In genomic region chrX:123590842-123591491, GRCh38 we compare ENCODE assay signal across 9 cellular contexts.
A peak's percentile ranks its signal among the peaks of the same experiment; 100 is the strongest.
DNase-seq lines count a peak whose midpoint lies in the region; ATAC-seq lines count a peak whose summit lies in the region.
"Had no signal": no experiment of that assay in that cellular context is flagged by ENCODE, and none has a peak within 500 bp of the region (broad histone marks: within the 10 kb centered on the region; RNA-seq: fewer than 3 reads in every experiment).

No MANE protein-coding gene starts in this region.

- ATAC-seq in GM18520 (IDR thresholded peaks at IDR 0.05; ENCODE audit: unreplicated experiment) (peak; percentile 48), HG02610 (IDR thresholded peaks at IDR 0.05; ENCODE audit: unreplicated experiment) (peak; percentile 75), T-helper 17 cell (no peak), HG02571 (IDR thresholded peaks at IDR 0.05; ENCODE audit: unreplicated experiment) (no peak)

- H3K4me3 Mint-ChIP-seq in T-helper 17 cell, result no peak overlapping the region
- H3K4me3 Mint-ChIP-seq: stimulated activated naive CD8-positive, alpha-beta T cell treated with anti-CD3 and anti-CD28 coated beads, Interleukin-15, Interleukin-2, amounts not matched to agents 100 ng/mL and 50 ng/mL, for 24 hours had no signal

- DNase-seq in T-helper 17 cell, result no peak
- DNase-seq in lung microvascular endothelial cell (ENCODE audit: low read depth in 2 of 2), result peak; percentile 3 to 54
- no peak for DNase-seq in NOMO-1 treated with DMSO at 0.1 percent for 48 hours (lab: John Stamatoyannopoulos, UW; ENCODE audit: unreplicated experiment)
- DNase-seq in NCI-H345 treated with DMSO at 0.1 percent for 48 hours (lab: John Stamatoyannopoulos, UW; ENCODE audit: unreplicated experiment), result no peak
- DNase-seq in cerebellar nuclear complex (lab: John Stamatoyannopoulos, UW), result no peak

- H3K9me3 ChIP-seq in T-helper 17 cell (ENCODE audit: control insufficient read depth, low read length, poor library complexity, severe bottlenecking), result no peaks in the 10 kb centered on the region

- no peaks in the 10 kb centered on the region for H3K27me3 Mint-ChIP-seq in T-helper 17 cell
- H3K27me3 Mint-ChIP-seq: stimulated activated naive CD8-positive, alpha-beta T cell treated with anti-CD3 and anti-CD28 coated beads, Interleukin-15, Interleukin-2, amounts not matched to agents 100 ng/mL and 50 ng/mL, for 24 hours had no signal

- peak overlapping the region; percentile 9 for H3K27ac Mint-ChIP-seq in T-helper 17 cell
- H3K27ac Mint-ChIP-seq: stimulated activated naive CD8-positive, alpha-beta T cell treated with anti-CD3 and anti-CD28 coated beads, Interleukin-15, Interleukin-2, amounts not matched to agents 100 ng/mL and 50 ng/mL, for 24 hours had no signal

- H3K36me3 Mint-ChIP-seq in T-helper 17 cell (ENCODE audit: low read depth), result no peaks in the 10 kb centered on the region

- H3K4me1 Mint-ChIP-seq in T-helper 17 cell, result peaks cover 5% of the 10 kb centered on the region

Comparison
In these comparisons a context has a peak if more than half of its experiments do, and no peak if none do; other contexts are left out.
1. ATAC-seq: peak in GM18520 (single experiment) and HG02610 (single experiment); none in T-helper 17 cell (single experiment) and HG02571 (single experiment).
2. DNase-seq: peak in lung microvascular endothelial cell (2 of 2); none in T-helper 17 cell (0 of 3), NOMO-1 treated with DMSO at 0.1 percent for 48 hours (single experiment), NCI-H345 treated with DMSO at 0.1 percent for 48 hours (single experiment) and cerebellar nuclear complex (0 of 2).